ENCODE assay signal across 36 cellular contexts in genomic region chr7:48017674-48018073, GRCh38. TPM values are rescaled to one million over a fixed set of nuclear protein-coding genes. Genes with fewer than 3 reads are reported as not detected.
"Had no signal": no experiment of that assay in that cellular context is flagged by ENCODE, and none has a peak within 500 bp of the region (broad histone marks: within the 10 kb centered on the region; RNA-seq: fewer than 3 reads in every experiment).

No MANE protein-coding gene starts in this region.

- H3K79me2 ChIP-seq: parathyroid adenoma had no signal

- H3K9me3 ChIP-seq: ovary, psoas muscle, suprapubic skin, testis, tibial artery, transverse colon, upper lobe of left lung, vagina had no signal

- H3K4me2 ChIP-seq: smooth muscle cell had no signal

- H3K9ac ChIP-seq: parathyroid adenoma had no signal

- H2AFZ ChIP-seq: parathyroid adenoma had no signal

- H3K27ac ChIP-seq: ovary, parathyroid adenoma, psoas muscle, skin epidermis, spleen, suprapubic skin, testis, tibial artery, transverse colon, upper lobe of left lung, vagina had no signal

- H3K4me3 ChIP-seq: ovary, psoas muscle, skin epidermis, smooth muscle cell, spleen, suprapubic skin, testis, tibial artery, transverse colon, upper lobe of left lung, vagina had no signal

- H3K27me3 ChIP-seq: ovary, suprapubic skin, testis, tibial artery, transverse colon, upper lobe of left lung, vagina had no signal

- DNase-seq: naive B cell; naive thymus-derived CD8-positive, alpha-beta T cell; nephron progenitor cell; occipital lobe; ovary; posterior cingulate gyrus; psoas muscle; right cardiac atrium; spleen; stimulated activated CD4-positive, alpha-beta T cell treated with anti-CD3 and anti-CD28 coated beads, Interleukin-12 subunit alpha, Interleukin-12 subunit beta, amount 100 ng/mL, for 4 hours; stimulated activated CD4-positive, alpha-beta T cell treated with anti-CD3 and anti-CD28 coated beads, Interleukin-1b, Interleukin-23, amount 100 ng/mL, for 48 hours; stimulated activated CD4-positive, alpha-beta T cell treated with anti-CD3 and anti-CD28 coated beads, Interleukin-4, amount 100 ng/mL, for 1 hour; stimulated activated CD4-positive, alpha-beta T cell treated with anti-CD3 and anti-CD28 coated beads, Interleukin-4, amount 100 ng/mL, for 4 hours; stimulated activated CD8-positive, alpha-beta memory T cell treated with anti-CD3 and anti-CD28 coated beads, Interleukin-4, amount 100 ng/mL, for 48 hours; stimulated activated naive CD4-positive, alpha-beta T cell; stimulated activated naive CD8-positive, alpha-beta T cell treated with anti-CD3 and anti-CD28 coated beads, Interleukin-15, amount 100 ng/mL, for 72 hours; stimulated activated naive CD8-positive, alpha-beta T cell treated with anti-CD3 and anti-CD28 coated beads, Interleukin-15, Interleukin-2, amounts not matched to agents 100 U/mL and 50 U/mL, for 24 hours; substantia nigra; testis; tibial artery; transverse colon; upper lobe of left lung had no signal

- ATAC-seq: naive thymus-derived CD8-positive, alpha-beta T cell; natural killer cell treated with Interleukin-12 subunit alpha and Interleukin-12 subunit beta and Interleukin-15 and Interleukin-18, amount 100 ng/mL, for 72 hours; psoas muscle; right cardiac atrium; sciatic nerve; stimulated activated memory B cell treated with anti-CD40 and anti-IgM and Interleukin-4, amounts not matched to agents 10 μg/mL and 1 μg/mL and 100 μg/mL, for 72 hours; stimulated activated naive CD8-positive, alpha-beta T cell treated with anti-CD3 and anti-CD28 coated beads, Interleukin-15, amount 100 ng/mL, for 72 hours; stimulated activated naive CD8-positive, alpha-beta T cell treated with anti-CD3 and anti-CD28 coated beads, Interleukin-15, Interleukin-2, amounts not matched to agents 100 U/mL and 50 U/mL, for 24 hours had no signal

- H3K36me3 ChIP-seq: ovary, spleen, suprapubic skin, tibial artery, transverse colon, upper lobe of left lung, vagina had no signal

- FAIRE-seq: urothelium cell line had no signal

- H3K4me1 ChIP-seq: parathyroid adenoma, psoas muscle, spleen, suprapubic skin, testis, tibial artery, transverse colon, upper lobe of left lung, vagina had no signal

RNA-seq across cellular contexts. Expression of gene SUN3, which starts 11.2 kb away (rescaled TPM):
- total RNA-seq: naive thymus-derived CD8-positive, alpha-beta T cell; neural crest cell; occipital lobe; osteoblast; ovary; progenitor cell of endocrine pancreas; renal cortical epithelial cell; right cardiac atrium; sciatic nerve; smooth muscle cell; spleen; suprapubic skin; transverse colon; upper lobe of left lung; ureter; vagina had no signal
- polyA plus RNA-seq: ovary, right cardiac atrium, smooth muscle cell, spleen had no signal

RNA-seq across cellular contexts. Expression of gene C7orf57, which starts 17.7 kb away (rescaled TPM):
- total RNA-seq: naive thymus-derived CD8-positive, alpha-beta T cell; neural crest cell; progenitor cell of endocrine pancreas; psoas muscle; renal cortical epithelial cell; right cardiac atrium; sciatic nerve; smooth muscle cell; spleen; suprapubic skin; transverse colon; vagina had no signal
- polyA plus RNA-seq: right cardiac atrium, smooth muscle cell had no signal
